ENCODE assay signal across 15 cellular contexts in genomic region chr2:150909613-150910012, GRCh38.
DNase-seq lines count a peak whose midpoint lies in the region; ATAC-seq and TF ChIP-seq lines count a peak whose summit lies in the region.
"Had no signal": no experiment of that assay in that cellular context is flagged by ENCODE, and none has a peak within 500 bp of the region (broad histone marks: within the 10 kb centered on the region; RNA-seq: fewer than 3 reads in every experiment).

No MANE protein-coding gene starts in this region.

- no peaks in the 10 kb centered on the region for H4K20me1 ChIP-seq in Loucy (ENCODE audit: insufficient read depth, low read length, poor library complexity, severe bottlenecking)

- in situ Hi-C loops in ACHN (cut with HindIII; ENCODE audit: low pct_ligation_motif_present, low pct_unique_long_range_greater_than_20kb, low sequenced_read_pairs) = no loop called here

- peaks cover 7% of the 10 kb centered on the region; the same call in 1 of the 2 replicates for H3K9me3 ChIP-seq in Loucy (ENCODE audit: insufficient read depth, low read depth, low read length)
- H3K9me3 ChIP-seq: heart left ventricle, prostate gland, thoracic aorta had no signal

- TF ChIP-seq CTCF in Loucy (conservative IDR thresholded peaks at IDR 0.05; ENCODE audit: low read length) = peak; percentile 57
- peak; percentile 13 for TF ChIP-seq CTCF in epithelial cell of esophagus (IDR thresholded peaks at IDR 0.05; ENCODE audit: insufficient read depth, low read depth, low read length, missing control alignments)

- H3K4me3 ChIP-seq in Loucy (ENCODE audit: low read length, poor library complexity, severe bottlenecking) (no peak overlapping the region), epithelial cell of esophagus (ENCODE audit: low read length) (no peak overlapping the region)
- H3K4me3 ChIP-seq: heart left ventricle, prostate gland, thoracic aorta had no signal

- H3K36me3 ChIP-seq in Loucy (ENCODE audit: insufficient read depth, low read length) = no peaks in the 10 kb centered on the region
- H3K36me3 ChIP-seq: heart left ventricle, prostate gland, thoracic aorta had no signal

- no peaks in the 10 kb centered on the region for H3K27me3 ChIP-seq in Loucy (ENCODE audit: insufficient read depth, low read length, poor library complexity, severe bottlenecking)
- H3K27me3 ChIP-seq: heart left ventricle had no signal

- no peaks in the 10 kb centered on the region for H3F3A ChIP-seq in Loucy (ENCODE audit: low read depth)

- H3K36me3 Mint-ChIP-seq in natural killer cell treated with Interleukin-12 subunit alpha and Interleukin-12 subunit beta and Interleukin-15 and Interleukin-18, amount 100 ng/mL, for 72 hours = no peaks in the 10 kb centered on the region
- H3K36me3 Mint-ChIP-seq: activated naive CD4-positive, alpha-beta T cell treated with anti-CD3 and anti-CD28 coated beads, Interleukin-2, amount 50 U/mL, for 72 hours had no signal

- no peak overlapping the region for H3K4me2 ChIP-seq in Loucy (ENCODE audit: low read depth, low read length, poor library complexity, severe bottlenecking)

- no peak overlapping the region for H3K27ac Mint-ChIP-seq in natural killer cell treated with Interleukin-12 subunit alpha and Interleukin-12 subunit beta and Interleukin-15 and Interleukin-18, amount 100 ng/mL, for 72 hours
- H3K27ac Mint-ChIP-seq: activated naive CD4-positive, alpha-beta T cell treated with anti-CD3 and anti-CD28 coated beads, Interleukin-2, amount 50 U/mL, for 72 hours had no signal

- DNase-seq in ACHN (peak; percentile 17), epithelial cell of esophagus (ENCODE audit: low read depth) (no peak), NCI-H1105 treated with DMSO at 0.1 percent for 48 hours (lab: John Stamatoyannopoulos, UW) (no peak)
- no peak for DNase-seq in natural killer cell treated with Interleukin-12 subunit alpha and Interleukin-12 subunit beta and Interleukin-15 and Interleukin-18, amount 100 ng/mL, for 72 hours (ENCODE audit: low spot score)
- no peak for DNase-seq in activated CD8-positive, alpha-beta memory T cell treated with anti-CD3 and anti-CD28 coated beads for 24 hours
- DNase-seq in activated CD4-positive, CD25-positive, alpha-beta regulatory T cell treated with anti-CD3 and anti-CD28 coated beads, Interleukin-2, amount 50 U/mL, for 72 hours = no peak
- DNase-seq: heart left ventricle, kidney glomerular epithelial cell, NCI-H2081 treated with DMSO at 0.1 percent for 48 hours had no signal

- H2AFZ ChIP-seq in Loucy (ENCODE audit: low read length) = 0 out of 2 replicates have a peak overlapping the region, but pooled peaks have one; percentile 5

- no peak overlapping the region for H3K4me3 Mint-ChIP-seq in natural killer cell treated with Interleukin-12 subunit alpha and Interleukin-12 subunit beta and Interleukin-15 and Interleukin-18, amount 100 ng/mL, for 72 hours
- H3K4me3 Mint-ChIP-seq: central memory CD8-positive, alpha-beta T cell had no signal

- no peaks in the 10 kb centered on the region for H3K4me1 Mint-ChIP-seq in natural killer cell treated with Interleukin-12 subunit alpha and Interleukin-12 subunit beta and Interleukin-15 and Interleukin-18, amount 100 ng/mL, for 72 hours (ENCODE audit: low read depth in 2 of 2)
- H3K4me1 Mint-ChIP-seq: central memory CD8-positive, alpha-beta T cell had no signal

- H3K9me3 Mint-ChIP-seq in natural killer cell treated with Interleukin-12 subunit alpha and Interleukin-12 subunit beta and Interleukin-15 and Interleukin-18, amount 100 ng/mL, for 72 hours = peaks cover 4% of the 10 kb centered on the region

- no peaks in the 10 kb centered on the region for H3K27me3 Mint-ChIP-seq in natural killer cell treated with Interleukin-12 subunit alpha and Interleukin-12 subunit beta and Interleukin-15 and Interleukin-18, amount 100 ng/mL, for 72 hours
- H3K27me3 Mint-ChIP-seq: central memory CD8-positive, alpha-beta T cell had no signal

- H3K9me2 ChIP-seq in Loucy (replicated peaks; ENCODE audit: low read depth, low read length) = no peaks in the 10 kb centered on the region

- H3K4me1 ChIP-seq in Loucy (ENCODE audit: insufficient read depth, low read length, poor library complexity, severe bottlenecking) = no peaks in the 10 kb centered on the region
- H3K4me1 ChIP-seq: prostate gland had no signal

- H3K79me2 ChIP-seq in Loucy (ENCODE audit: insufficient read depth, low read length) = no peaks in the 10 kb centered on the region

- ATAC-seq in GM18511 (IDR thresholded peaks at IDR 0.05; ENCODE audit: unreplicated experiment) = peak; percentile 27
- no peak for ATAC-seq in natural killer cell treated with Interleukin-12 subunit alpha and Interleukin-12 subunit beta and Interleukin-15 and Interleukin-18, amount 100 ng/mL, for 72 hours
- ATAC-seq: activated naive CD4-positive, alpha-beta T cell treated with anti-CD3 and anti-CD28 coated beads, Interleukin-2, amount 50 U/mL, for 72 hours; heart left ventricle had no signal

- H3K9ac ChIP-seq in Loucy (ENCODE audit: low read depth, low read length, poor library complexity, severe bottlenecking) = no peak overlapping the region
